Comparison of ENCODE assay signal across 8 cellular contexts in the genomic region with DNA sequence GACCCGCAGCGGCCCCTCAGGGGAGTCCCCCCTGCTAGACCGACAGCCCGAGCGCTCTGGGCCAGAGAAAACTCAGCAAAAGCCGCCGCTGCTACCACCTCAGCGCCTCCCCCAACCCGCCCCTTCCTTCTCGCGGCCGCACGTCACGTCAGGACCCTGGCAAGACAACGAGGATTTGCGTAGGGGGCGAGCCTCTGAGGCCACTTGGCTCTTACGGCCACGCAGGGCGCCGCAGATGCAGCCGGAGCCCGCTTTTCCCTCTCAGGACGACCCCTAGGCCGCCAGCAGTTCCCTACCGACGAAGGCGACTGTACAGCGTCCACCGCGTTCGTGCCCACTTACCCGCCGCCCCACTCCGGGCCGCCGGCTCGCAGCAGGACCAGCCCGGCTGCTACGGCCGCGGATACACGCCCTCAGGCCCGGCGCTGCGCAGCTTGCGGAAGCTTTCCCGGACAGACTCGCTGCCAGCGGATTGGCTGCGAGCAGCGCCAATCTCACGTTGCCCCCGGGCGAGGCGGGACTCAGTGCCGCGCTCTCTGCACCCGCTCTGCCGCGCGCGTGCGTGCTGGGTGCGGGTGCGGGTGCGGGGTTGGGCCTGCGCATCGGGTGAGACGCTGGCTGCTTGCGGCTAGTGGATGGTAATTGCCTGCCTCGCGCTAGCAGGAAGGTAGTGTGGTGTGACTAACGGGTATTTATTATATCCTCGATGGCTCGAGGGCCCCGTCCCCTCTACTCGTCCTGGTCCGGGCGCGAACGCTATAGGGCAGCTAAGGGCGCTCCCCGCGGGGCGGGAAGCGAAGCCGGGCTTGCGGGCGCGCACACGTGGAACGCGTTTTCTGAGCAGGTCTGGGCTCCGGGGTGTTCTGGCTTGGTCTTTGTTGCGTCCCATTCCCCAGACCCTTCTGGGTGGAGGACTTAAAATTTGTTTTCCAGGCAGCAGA. TPM values are rescaled to one million over a fixed set of nuclear protein-coding genes. Genes with fewer than 3 reads are reported as not detected.
DNase-seq lines count a peak whose midpoint lies in the region; ATAC-seq and TF ChIP-seq lines count a peak whose summit lies in the region.

A gene with protein sequence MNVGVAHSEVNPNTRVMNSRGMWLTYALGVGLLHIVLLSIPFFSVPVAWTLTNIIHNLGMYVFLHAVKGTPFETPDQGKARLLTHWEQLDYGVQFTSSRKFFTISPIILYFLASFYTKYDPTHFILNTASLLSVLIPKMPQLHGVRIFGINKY (minus strand): TSS at position 413 of the 941 bp plus-strand sequence. CDS start 1,744 bp downstream, outside the sequence.
A gene (plus strand): TSS at position 524 of the 941 bp plus-strand sequence. CDS start 7,360 bp downstream, outside the sequence.

- peaks cover 40 to 46% of the 10 kb centered on the region in 2 donors for H3K4me1 Mint-ChIP-seq in natural killer cell treated with Interleukin-12 subunit alpha and Interleukin-12 subunit beta and Interleukin-15 and Interleukin-18, amount 100 ng/mL, for 72 hours (ENCODE audit: low read depth in 2 of 2)

- in situ Hi-C loops in G401 (cut with HindIII; ENCODE audit: low sequenced_read_pairs) (no loop called here), HAP-1 (cut with MboI; ENCODE audit: low sequenced_read_pairs) (no loop called here)

- H3K36me3 ChIP-seq in HAP-1 (replicated peaks), result peaks cover 34% of the 10 kb centered on the region
- peaks cover 71% of the 10 kb centered on the region for H3K36me3 ChIP-seq in MG63

- H3K9me3 Mint-ChIP-seq in natural killer cell treated with Interleukin-12 subunit alpha and Interleukin-12 subunit beta and Interleukin-15 and Interleukin-18, amount 100 ng/mL, for 72 hours, result no peaks in the 10 kb centered on the region

- peaks cover 21% of the 10 kb centered on the region for H3K36me3 Mint-ChIP-seq in natural killer cell treated with Interleukin-12 subunit alpha and Interleukin-12 subunit beta and Interleukin-15 and Interleukin-18, amount 100 ng/mL, for 72 hours

- peak within 1 kb of the TSS; percentile 85 for H3K4me3 Mint-ChIP-seq in natural killer cell treated with Interleukin-12 subunit alpha and Interleukin-12 subunit beta and Interleukin-15 and Interleukin-18, amount 100 ng/mL, for 72 hours

- DNase-seq in G401 (ENCODE audit: low spot score) (peak; percentile 96), HAP-1 (ENCODE audit: low spot score in 2 of 2) (peak; percentile 88 to 94), MG63 (peak; percentile 96), SHP77 (lab: John Stamatoyannopoulos, UW) (peak; percentile 82 to 92), fibroblast of pulmonary artery (ENCODE audit: low read depth) (peak; percentile 97)
- peak; percentile 92 for DNase-seq in activated effector memory CD4-positive, alpha-beta T cell treated with Interleukin-2 at 50 U/mL for 16 hours
- peak; percentile 98 for DNase-seq in natural killer cell treated with Interleukin-12 subunit alpha and Interleukin-12 subunit beta and Interleukin-15 and Interleukin-18, amount 100 ng/mL, for 72 hours (ENCODE audit: low spot score)
- peak; percentile 93 for DNase-seq in stimulated activated naive CD4-positive, alpha-beta T cell treated with Interleukin-2 at 50 U/mL for 16 hours (lab: John Stamatoyannopoulos, UW)

- no peak for TF ChIP-seq CTCF in fibroblast of pulmonary artery (IDR thresholded peaks at IDR 0.05; ENCODE audit: low read length, missing control alignments)

- H3K9me3 ChIP-seq in HAP-1 (no peaks in the 10 kb centered on the region), MG63 (no peaks in the 10 kb centered on the region)

- peaks cover 11% of the 10 kb centered on the region for H3K4me1 ChIP-seq in HAP-1

- H3K4me3 ChIP-seq in HAP-1 (peak within 1 kb of the TSS; percentile 84), MG63 (peak within 1 kb of the TSS; percentile 90), fibroblast of pulmonary artery (replicated peaks; ENCODE audit: low read depth, low read length) (peak within 1 kb of the TSS; percentile 81)

- no peaks in the 10 kb centered on the region for H3K27me3 ChIP-seq in HAP-1 (ENCODE audit: low read depth)
- no peaks in the 10 kb centered on the region for H3K27me3 ChIP-seq in MG63

- no peaks in the 10 kb centered on the region for H3K27me3 Mint-ChIP-seq in natural killer cell treated with Interleukin-12 subunit alpha and Interleukin-12 subunit beta and Interleukin-15 and Interleukin-18, amount 100 ng/mL, for 72 hours

- ATAC-seq in natural killer cell treated with Interleukin-12 subunit alpha and Interleukin-12 subunit beta and Interleukin-15 and Interleukin-18, amount 100 ng/mL, for 72 hours, result peak; percentile 97

- peak within 1 kb of the TSS; percentile 85 to 89 for H3K27ac Mint-ChIP-seq in natural killer cell treated with Interleukin-12 subunit alpha and Interleukin-12 subunit beta and Interleukin-15 and Interleukin-18, amount 100 ng/mL, for 72 hours

RNA-seq across cellular contexts. Expression of the first gene that starts in this region (rescaled TPM):
- 39.1 and 63.5 TPM in 2 replicates for total RNA-seq in G401 (2014; rRNA removed; shearing (Covaris generic))
- total RNA-seq in MG63 (2014; rRNA removed; shearing (Covaris generic); ENCODE audit: low replicate concordance), result 63.5 and 98.7 TPM in 2 replicates
- total RNA-seq in natural killer cell treated with Interleukin-12 subunit alpha and Interleukin-12 subunit beta and Interleukin-15 and Interleukin-18, amount 100 ng/mL, for 72 hours, result 10 to 100 TPM; 73.1 to 94.4 TPM

RNA-seq across cellular contexts. Expression of the second gene that starts in this region (rescaled TPM):
- total RNA-seq in G401 (2014; rRNA removed; shearing (Covaris generic)), result 25.2 and 28.2 TPM in 2 replicates
- total RNA-seq in MG63 (2014; rRNA removed; shearing (Covaris generic); ENCODE audit: low replicate concordance), result 23.9 and 35.5 TPM in 2 replicates
- total RNA-seq in natural killer cell treated with Interleukin-12 subunit alpha and Interleukin-12 subunit beta and Interleukin-15 and Interleukin-18, amount 100 ng/mL, for 72 hours, result 10 to 100 TPM; 37.1 to 54.0 TPM

Comparison
In these comparisons a context has a peak if more than half of its experiments do, and no peak if none do; other contexts are left out.
1. Peak in every context shown above with its lines: DNase-seq, ATAC-seq and H3K4me3 ChIP-seq.